Comparison of ENCODE assay signal across 17 cellular contexts in the genomic region with DNA sequence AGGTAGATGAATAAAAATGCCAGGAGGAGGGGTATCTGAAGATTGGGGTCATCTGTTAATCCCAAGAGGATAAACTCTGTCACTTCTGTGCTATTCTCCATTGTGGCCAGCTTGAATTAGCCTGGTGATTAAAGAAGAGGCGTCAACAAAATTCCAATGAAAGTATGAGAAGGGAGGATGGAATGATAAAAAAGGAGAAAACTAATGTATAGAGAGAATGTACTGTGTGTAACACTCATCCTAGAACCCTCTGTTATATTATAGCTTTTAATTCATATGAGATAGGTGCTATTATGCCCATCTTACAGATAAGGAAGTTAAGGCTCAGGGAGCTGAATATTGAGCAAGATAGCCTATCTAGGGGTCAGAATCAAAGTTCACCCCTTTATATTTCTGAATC. TPM values are rescaled to one million over a fixed set of nuclear protein-coding genes. Genes with fewer than 3 reads are reported as not detected.
DNase-seq lines count a peak whose midpoint lies in the region; ATAC-seq, FAIRE-seq and TF ChIP-seq lines count a peak whose summit lies in the region.
"Had no signal": no experiment of that assay in that cellular context is flagged by ENCODE, and none has a peak within 500 bp of the region (broad histone marks: within the 10 kb centered on the region; RNA-seq: fewer than 3 reads in every experiment).

A gene (minus strand): TSS at position 101 of the 400 bp plus-strand sequence. CDS start 0 bp downstream, at position 101.

- TF ChIP-seq RAD21 in GM12878 (IDR thresholded peaks at IDR 0.05; ENCODE audit: insufficient read depth, low read depth, low read length) = no peak

- CTCF ChIA-PET in activated CD8-positive, alpha-beta T cell treated with anti-CD3 and anti-CD28 coated beads for 36 hours (lab: Charles Lee) = no interaction called here
- CTCF ChIA-PET in activated CD8-positive, alpha-beta T cell treated with anti-CD3 and anti-CD28 coated beads, Interleukin-2, amount 10 ng/mL, durations not matched to agents 7 days and 5 days (lab: Charles Lee) = interaction anchor here (1.1 kb wide), 1 partner anchor 17 kb away, joined by 3 read pairs; no protein-coding TSS in a partner anchor
- CTCF ChIA-PET in GM12878 (lab: Yijun Ruan, JAX) = interaction anchor here (11.7 kb wide), 1 partner anchor 16 kb away, joined by 88 read pairs; no protein-coding TSS in a partner anchor

- SMC1A ChIA-PET in GM12878 (lab: Charles Lee; ENCODE audit: uncharacterized antibody, unreplicated experiment) = interaction anchor here (1.7 to 8.8 kb wide), 3 partner anchors 12 to 60 kb away, joined by 5 to 98 read pairs (median 92); no protein-coding TSS in a partner anchor

- H3K9me3 Mint-ChIP-seq in activated CD8-positive, alpha-beta T cell treated with anti-CD3 and anti-CD28 coated beads for 36 hours = no peaks in the 10 kb centered on the region
- H3K9me3 Mint-ChIP-seq in activated CD8-positive, alpha-beta T cell treated with anti-CD3 and anti-CD28 coated beads, Interleukin-2, amount 10 ng/mL, durations not matched to agents 7 days and 5 days (ENCODE audit: insufficient read depth) = no peaks in the 10 kb centered on the region
- peaks cover 9% of the 10 kb centered on the region in 2 donors for H3K9me3 Mint-ChIP-seq in stimulated activated naive B cell treated with anti-CD40 and anti-IgM and Interleukin-4, amounts not matched to agents 10 μg/mL and 1 μg/mL and 100 μg/mL, for 72 hours
- H3K9me3 Mint-ChIP-seq: CD4-positive, alpha-beta T cell; GM23338 had no signal

- no peak for DNase-seq in activated CD8-positive, alpha-beta T cell treated with anti-CD3 and anti-CD28 coated beads for 36 hours
- no peak for DNase-seq in activated CD8-positive, alpha-beta T cell treated with anti-CD3 and anti-CD28 coated beads, Interleukin-2, amount 10 ng/mL, durations not matched to agents 7 days and 5 days
- DNase-seq in Karpas-422 = no peak
- DNase-seq in GM12878 (ENCODE audit: low read depth, low spot score) = no peak
- DNase-seq in stimulated activated naive B cell treated with anti-CD40 and anti-IgM and Interleukin-4, amounts not matched to agents 10 μg/mL and 1 μg/mL and 100 μg/mL, for 72 hours = no peak
- no peak for DNase-seq in NCI-H128 (lab: John Stamatoyannopoulos, UW; ENCODE audit: unreplicated experiment)
- DNase-seq: 8988T; AML-193; C1 segment of cervical spinal cord; Calu3; CD4-positive, alpha-beta T cell; DMS 273 treated with DMSO at 0.1 percent for 48 hours; H7 had no signal

- H3K9me3 ChIP-seq in Karpas-422 (ENCODE audit: low read length) (no peaks in the 10 kb centered on the region), GM12878 (replicated peaks; ENCODE audit: control insufficient read depth, insufficient read depth, low read length) (no peaks in the 10 kb centered on the region; the same call in 2 of the 3 replicates)

- no peak for TF ChIP-seq POLR2A in GM12878 (IDR thresholded peaks at IDR 0.05; ENCODE audit: low read depth, low read length)

- H3K9me2 ChIP-seq in Karpas-422 (replicated peaks; ENCODE audit: insufficient read depth, low read length) = no peaks in the 10 kb centered on the region

- FAIRE-seq in GM12878 (lab: Jason Lieb, UNC) = no peak
- FAIRE-seq: GM18507 had no signal

- H3K79me2 ChIP-seq in Karpas-422 (ENCODE audit: low read length) (no peaks in the 10 kb centered on the region), GM12878 (ENCODE audit: control insufficient read depth, insufficient read depth, low read length) (no peaks in the 10 kb centered on the region)

- POLR2A ChIA-PET in activated CD8-positive, alpha-beta T cell treated with anti-CD3 and anti-CD28 coated beads for 36 hours (lab: Charles Lee) = no interaction called here
- POLR2A ChIA-PET in activated CD8-positive, alpha-beta T cell treated with anti-CD3 and anti-CD28 coated beads, Interleukin-2, amount 10 ng/mL, durations not matched to agents 7 days and 5 days (lab: Charles Lee) = no interaction called here
- POLR2A ChIA-PET in GM12878 (lab: Charles Lee) = interaction anchor here (0.8 kb wide), 1 partner anchor 9 kb away, joined by 3 read pairs; no protein-coding TSS in a partner anchor

- intact Hi-C loops in activated CD8-positive, alpha-beta T cell treated with anti-CD3 and anti-CD28 coated beads for 36 hours (cut with micrococcal nuclease) = no loop called here
- intact Hi-C loops in GM12878 (cut with micrococcal nuclease; ENCODE audit: unreplicated experiment) = loop anchor here (10.0 kb wide), 1 partner anchor 1163 kb away; no protein-coding TSS in a partner anchor

- no peaks in the 10 kb centered on the region for H3K27me3 ChIP-seq in Karpas-422 (ENCODE audit: low read length)
- H3K27me3 ChIP-seq in GM12878 (replicated peaks in 1 of 2; ENCODE audit: control insufficient read depth in 2 of 2, insufficient read depth in 2 of 2, low read length in 1 of 2) = no peaks in the 10 kb centered on the region

- in situ Hi-C loops in GM12878 (cut with MboI) = loop anchor here (25.0 kb wide), 2 partner anchors 696 to 1171 kb away; a partner anchor contains a TSS

- WGBS in GM12878 (ENCODE audit: insufficient coverage, insufficient replicate concordance, low lambda C conversion rate, missing lambda C conversion rate) = 100% methylated on average over 1 of the region's 1 CpG

- RAD21 ChIA-PET in GM12878 (lab: Charles Lee; ENCODE audit: unreplicated experiment) = interaction anchor here (1.1 to 2.1 kb wide), 2 partner anchors 16 to 118 kb away, joined by 3 to 13 read pairs; no protein-coding TSS in a partner anchor

- H3K4me3 ChIP-seq in Karpas-422 (ENCODE audit: low read length) (no peak within 1 kb of the TSS), GM12878 (no peak within 1 kb of the TSS)
- H3K4me3 ChIP-seq: GM23338 had no signal

- H3K9ac ChIP-seq in Karpas-422 (ENCODE audit: low read length) (no peak within 1 kb of the TSS), GM12878 (ENCODE audit: control insufficient read depth, insufficient read depth, low read length) (no peak within 1 kb of the TSS)

- H3K36me3 ChIP-seq in Karpas-422 (ENCODE audit: insufficient read depth, low read length) = peaks cover 3% of the 10 kb centered on the region; the same call in 1 of the 2 replicates
- no peaks in the 10 kb centered on the region for H3K36me3 ChIP-seq in GM12878 (ENCODE audit: control insufficient read depth in 2 of 2, insufficient read depth in 2 of 2, low read length in 1 of 2)

- peak within 1 kb of the TSS; percentile 23 for H3K27ac Mint-ChIP-seq in activated CD8-positive, alpha-beta T cell treated with anti-CD3 and anti-CD28 coated beads for 36 hours
- H3K27ac Mint-ChIP-seq in activated CD8-positive, alpha-beta T cell treated with anti-CD3 and anti-CD28 coated beads, Interleukin-2, amount 10 ng/mL, durations not matched to agents 7 days and 5 days = no peak within 1 kb of the TSS
- H3K27ac Mint-ChIP-seq in stimulated activated naive B cell treated with anti-CD40 and anti-IgM and Interleukin-4, amounts not matched to agents 10 μg/mL and 1 μg/mL and 100 μg/mL, for 72 hours = peak within 1 kb of the TSS; percentile 97
- H3K27ac Mint-ChIP-seq: CD4-positive, alpha-beta T cell; GM23338 had no signal

- H3K4me1 ChIP-seq in Karpas-422 (ENCODE audit: low read length) = peaks cover 20% of the 10 kb centered on the region
- H3K4me1 ChIP-seq in GM12878 (ENCODE audit: control insufficient read depth, insufficient read depth, low read length) = peaks cover 6% of the 10 kb centered on the region; the same call in 1 of the 2 replicates

- no peaks in the 10 kb centered on the region for H4K20me1 ChIP-seq in Karpas-422 (ENCODE audit: insufficient read depth, low read depth, low read length)
- no peaks in the 10 kb centered on the region for H4K20me1 ChIP-seq in GM12878 (ENCODE audit: control insufficient read depth, insufficient read depth)

- H2AFZ ChIP-seq in Karpas-422 (ENCODE audit: low read length) = peak within 1 kb of the TSS; percentile 61; the same call in 1 of the 2 replicates
- H2AFZ ChIP-seq in GM12878 (ENCODE audit: control insufficient read depth, low read depth, low read length) = no peak within 1 kb of the TSS
- H2AFZ ChIP-seq: GM23338 had no signal

- H3K27ac ChIP-seq in Karpas-422 (ENCODE audit: low read length) (peak within 1 kb of the TSS; percentile 41; the same call in 1 of the 2 replicates), GM12878 (ENCODE audit: control insufficient read depth, insufficient read depth) (no peak within 1 kb of the TSS)

- H3K4me3 Mint-ChIP-seq in activated CD8-positive, alpha-beta T cell treated with anti-CD3 and anti-CD28 coated beads for 36 hours = no peak within 1 kb of the TSS
- no peak within 1 kb of the TSS for H3K4me3 Mint-ChIP-seq in activated CD8-positive, alpha-beta T cell treated with anti-CD3 and anti-CD28 coated beads, Interleukin-2, amount 10 ng/mL, durations not matched to agents 7 days and 5 days
- peak within 1 kb of the TSS; percentile 64 to 75 for H3K4me3 Mint-ChIP-seq in stimulated activated naive B cell treated with anti-CD40 and anti-IgM and Interleukin-4, amounts not matched to agents 10 μg/mL and 1 μg/mL and 100 μg/mL, for 72 hours
- H3K4me3 Mint-ChIP-seq: CD4-positive, alpha-beta T cell; GM23338 had no signal

- H3K27me3 Mint-ChIP-seq in activated CD8-positive, alpha-beta T cell treated with anti-CD3 and anti-CD28 coated beads for 36 hours = no peaks in the 10 kb centered on the region
- H3K27me3 Mint-ChIP-seq in activated CD8-positive, alpha-beta T cell treated with anti-CD3 and anti-CD28 coated beads, Interleukin-2, amount 10 ng/mL, durations not matched to agents 7 days and 5 days (ENCODE audit: low read depth) = no peaks in the 10 kb centered on the region
- no peaks in the 10 kb centered on the region for H3K27me3 Mint-ChIP-seq in stimulated activated naive B cell treated with anti-CD40 and anti-IgM and Interleukin-4, amounts not matched to agents 10 μg/mL and 1 μg/mL and 100 μg/mL, for 72 hours
- H3K27me3 Mint-ChIP-seq: CD4-positive, alpha-beta T cell had no signal

- H3K36me3 Mint-ChIP-seq in activated CD8-positive, alpha-beta T cell treated with anti-CD3 and anti-CD28 coated beads for 36 hours (ENCODE audit: low read depth) = peaks cover 15% of the 10 kb centered on the region
- peaks cover 21% of the 10 kb centered on the region for H3K36me3 Mint-ChIP-seq in activated CD8-positive, alpha-beta T cell treated with anti-CD3 and anti-CD28 coated beads, Interleukin-2, amount 10 ng/mL, durations not matched to agents 7 days and 5 days (ENCODE audit: low read depth)
- peaks cover 43 to 55% of the 10 kb centered on the region in 2 donors for H3K36me3 Mint-ChIP-seq in stimulated activated naive B cell treated with anti-CD40 and anti-IgM and Interleukin-4, amounts not matched to agents 10 μg/mL and 1 μg/mL and 100 μg/mL, for 72 hours

- peak within 1 kb of the TSS; percentile 6 for H3K4me2 ChIP-seq in Karpas-422 (ENCODE audit: low read depth, low read length, poor library complexity, severe bottlenecking)
- H3K4me2 ChIP-seq in GM12878 (ENCODE audit: control insufficient read depth, insufficient read depth) = peak within 1 kb of the TSS; percentile 65; the same call in 1 of the 2 replicates
- H3K4me2 ChIP-seq: GM23338 had no signal

- H3K4me1 Mint-ChIP-seq in activated CD8-positive, alpha-beta T cell treated with anti-CD3 and anti-CD28 coated beads for 36 hours (ENCODE audit: low read depth) = peaks cover 21% of the 10 kb centered on the region
- H3K4me1 Mint-ChIP-seq in activated CD8-positive, alpha-beta T cell treated with anti-CD3 and anti-CD28 coated beads, Interleukin-2, amount 10 ng/mL, durations not matched to agents 7 days and 5 days (ENCODE audit: low read depth) = no peaks in the 10 kb centered on the region
- peaks cover 41 to 66% of the 10 kb centered on the region in 2 donors for H3K4me1 Mint-ChIP-seq in stimulated activated naive B cell treated with anti-CD40 and anti-IgM and Interleukin-4, amounts not matched to agents 10 μg/mL and 1 μg/mL and 100 μg/mL, for 72 hours

- no TSS peak for BruUV-seq in GM12878 (replicated peaks; lab: Mats Ljungman, UMichigan)

- no peak for ATAC-seq in activated CD8-positive, alpha-beta T cell treated with anti-CD3 and anti-CD28 coated beads for 36 hours
- no peak for ATAC-seq in activated CD8-positive, alpha-beta T cell treated with anti-CD3 and anti-CD28 coated beads, Interleukin-2, amount 10 ng/mL, durations not matched to agents 7 days and 5 days
- ATAC-seq in GM12878 (no peak), GM18867 (IDR thresholded peaks at IDR 0.05; ENCODE audit: unreplicated experiment) (no peak)
- no peak for ATAC-seq in stimulated activated naive B cell treated with anti-CD40 and anti-IgM and Interleukin-4, amounts not matched to agents 10 μg/mL and 1 μg/mL and 100 μg/mL, for 72 hours (replicated peaks)
- ATAC-seq: GM23338 had no signal

- TF ChIP-seq EP300 in GM12878 (IDR thresholded peaks at IDR 0.05; ENCODE audit: borderline replicate concordance in 1 of 2, control insufficient read depth in 1 of 2, low read depth in 2 of 2, low read length in 2 of 2) = no peak

- TF ChIP-seq CTCF in activated CD8-positive, alpha-beta T cell treated with anti-CD3 and anti-CD28 coated beads for 36 hours (IDR thresholded peaks at IDR 0.05) = no peak
- TF ChIP-seq CTCF in GM12878 (IDR thresholded peaks at IDR 0.05 in 2 of 3, conservative IDR thresholded peaks at IDR 0.05 in 1 of 3; ENCODE audit: control insufficient read depth in 2 of 3, extremely low read depth in 1 of 3, insufficient read depth in 1 of 3, low read depth in 3 of 3, low read length in 3 of 3) = no peak

RNA-seq across cellular contexts. Expression of the gene that starts here (rescaled TPM):
- total RNA-seq in activated CD8-positive, alpha-beta T cell treated with anti-CD3 and anti-CD28 coated beads for 36 hours = not detected
- under 1 TPM; 0.26 to 0.40 TPM for total RNA-seq in activated CD8-positive, alpha-beta T cell treated with anti-CD3 and anti-CD28 coated beads, Interleukin-2, amount 10 ng/mL, durations not matched to agents 7 days and 5 days
- 1.9 and 9.3 TPM in 2 replicates for total RNA-seq in Karpas-422 (2014; rRNA removed; shearing (Covaris generic); ENCODE audit: low replicate concordance)
- total RNA-seq in GM12878 (2013; cell fraction: nucleolus; rRNA removed) = 4.4 and 6.8 TPM in 2 replicates
- total RNA-seq in GM12878 (2014; rRNA removed) (0.11 TPM in 1 of 2 replicates, not detected in the other), GM12878 (2014; rRNA removed; fragmentation: Illumina TruSeq; extraction: Trizol) (0.22 and 0.41 TPM in 2 replicates), GM12878 (2021) (not detected in 2 replicates)
- not detected for polyA plus RNA-seq in GM12878 (2011; ENCODE audit: low read depth)
- polyA plus RNA-seq in GM12878 (2011; rRNA removed) (0.40 and 0.41 TPM in 2 replicates), GM12878 (2014; fragmentation: Illumina TruSeq; extraction: Trizol) (0.22 TPM in 1 of 2 replicates, not detected in the other), GM12878 (2014; fragmentation: Nextera tagmentation; extraction: Ambion mirVana) (not detected), GM12878 (2014; rRNA removed) (not detected in 2 replicates), GM12878 (2016; fragmentation: Nextera tagmentation; extraction: Ambion mirVana) (not detected)
- 0.13 TPM in 1 of 2 replicates, not detected in the other for polyA plus RNA-seq in GM12878 (2011; cell fraction: cytosol; rRNA removed)
- 1.6 and 2.6 TPM in 2 replicates for polyA plus RNA-seq in GM12878 (2011; cell fraction: nucleus; rRNA removed)
- not detected in 2 replicates for polyA plus RNA-seq in GM12878 (2012)
- polyA minus RNA-seq in GM12878 (2011; rRNA and poly(A)+ RNA removed) = 7.3 and 10.6 TPM in 2 replicates
- not detected in 2 replicates for polyA minus RNA-seq in GM12878 (2011; cell fraction: cytosol; rRNA and poly(A)+ RNA removed)
- 6.8 and 12.3 TPM in 2 replicates for polyA minus RNA-seq in GM12878 (2011; cell fraction: nucleus; rRNA and poly(A)+ RNA removed)
- total RNA-seq: Calu3; CD4-positive, alpha-beta T cell; Daoy; GM23338; H7 had no signal
- polyA plus RNA-seq: GM23338 had no signal

Comparison
In these comparisons a context has a peak if more than half of its experiments do, and no peak if none do; other contexts are left out.
1. H3K4me3 Mint-ChIP-seq: peak in stimulated activated naive B cell treated with anti-CD40 and anti-IgM and Interleukin-4, amounts not matched to agents 10 μg/mL and 1 μg/mL and 100 μg/mL, for 72 hours (2 of 2); none in activated CD8-positive, alpha-beta T cell treated with anti-CD3 and anti-CD28 coated beads for 36 hours (single experiment) and activated CD8-positive, alpha-beta T cell treated with anti-CD3 and anti-CD28 coated beads, Interleukin-2, amount 10 ng/mL, durations not matched to agents 7 days and 5 days (single experiment).